23 cellular contexts compared by ENCODE assay signal in the genomic region with DNA sequence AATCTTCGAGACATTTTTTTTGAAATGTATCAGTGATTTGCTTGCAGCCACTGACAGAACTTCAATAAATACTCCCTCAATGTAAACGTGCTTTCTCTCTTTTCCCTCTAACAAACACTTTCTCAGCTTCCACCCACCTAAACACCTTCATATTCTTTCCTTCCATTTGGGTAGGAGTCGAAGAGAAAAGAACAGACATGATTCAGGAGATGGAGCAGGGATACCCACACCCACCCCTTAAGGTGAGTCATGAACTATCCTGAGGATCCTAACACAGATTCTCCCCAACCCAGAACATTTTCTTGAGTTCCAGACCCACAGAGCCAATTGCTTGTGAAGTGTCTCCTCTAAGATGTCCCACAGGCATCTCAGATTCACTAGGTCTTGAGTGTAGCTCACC.
"Had no signal": no experiment of that assay in that cellular context is flagged by ENCODE, and none has a peak within 500 bp of the region (broad histone marks: within the 10 kb centered on the region; RNA-seq: fewer than 3 reads in every experiment).

No MANE protein-coding gene starts in this region.

- DNase-seq: naive B cell; naive thymus-derived CD8-positive, alpha-beta T cell; nephron progenitor cell; pancreas; right cardiac atrium; right lobe of liver; sigmoid colon; small intestine; stimulated activated CD4-positive, alpha-beta T cell treated with anti-CD3 and anti-CD28 coated beads, Interleukin-15, amount 100 ng/mL, for 24 hours; stimulated activated CD4-positive, alpha-beta T cell treated with anti-CD3 and anti-CD28 coated beads, Interleukin-2, amount 100 ng/mL, for 24 hours; stimulated activated CD4-positive, alpha-beta T cell treated with anti-CD3 and anti-CD28 coated beads, Interleukin-2, amount 100 ng/mL, for 48 hours; stimulated activated CD4-positive, alpha-beta T cell treated with anti-CD3 and anti-CD28 coated beads, Interleukin-4, amount 100 ng/mL, for 24 hours; stimulated activated naive CD4-positive, alpha-beta T cell; stimulated activated naive CD8-positive, alpha-beta T cell treated with anti-CD3 and anti-CD28 coated beads, Interleukin-15, amount 100 ng/mL, for 72 hours; stimulated activated naive CD8-positive, alpha-beta T cell treated with anti-CD3 and anti-CD28 coated beads, Interleukin-15, Interleukin-2, amounts not matched to agents 100 U/mL and 50 U/mL, for 24 hours; substantia nigra; thyroid gland; trophoblast cell; upper lobe of left lung had no signal

- H3K4me3 ChIP-seq: pancreas, prostate gland, right lobe of liver, sigmoid colon, thoracic aorta, thyroid gland, tibial nerve, upper lobe of left lung, vagina had no signal
